ENCODE assay signal across 23 cellular contexts in genomic region chr4:88043001-88043400, GRCh38. TPM values are rescaled to one million over a fixed set of nuclear protein-coding genes. Genes with fewer than 3 reads are reported as not detected.
DNase-seq lines count a peak whose midpoint lies in the region; ATAC-seq and TF ChIP-seq lines count a peak whose summit lies in the region.
"Had no signal": no experiment of that assay in that cellular context is flagged by ENCODE, and none has a peak within 500 bp of the region (broad histone marks: within the 10 kb centered on the region; RNA-seq: fewer than 3 reads in every experiment).

No MANE protein-coding gene starts in this region.

- no peak for ATAC-seq in GM19467 (IDR thresholded peaks at IDR 0.05; ENCODE audit: unreplicated experiment)
- no peak for ATAC-seq in HG02884 (IDR thresholded peaks at IDR 0.05; ENCODE audit: unreplicated experiment)
- ATAC-seq: GM12878 had no signal

- H3K27me3 ChIP-seq in left ventricle myocardium inferior (ENCODE audit: low read depth) (no peaks in the 10 kb centered on the region), A673 (replicated peaks; ENCODE audit: insufficient read depth, low read depth, low read length, poor library complexity) (no peaks in the 10 kb centered on the region)
- H3K27me3 ChIP-seq: BLaER1 had no signal

- BruUV-seq in A673 (replicated peaks; lab: Mats Ljungman, UMichigan), result no TSS peak

- H3K4me1 ChIP-seq in left ventricle myocardium inferior (peaks cover 27% of the 10 kb centered on the region), A673 (ENCODE audit: insufficient read depth, low read length, poor library complexity, severe bottlenecking) (no peaks in the 10 kb centered on the region)

- intact Hi-C loops in left ventricle myocardium inferior (cut with micrococcal nuclease), result no loop called here
- intact Hi-C loops in cardiac septum (cut with DNase I), result no loop called here
- intact Hi-C loops in A673 (cut with micrococcal nuclease; ENCODE audit: unreplicated experiment), result no loop called here

- H3K36me3 ChIP-seq in left ventricle myocardium inferior (peaks cover 84% of the 10 kb centered on the region), A673 (ENCODE audit: insufficient read depth, low read length, poor library complexity, severe bottlenecking) (peaks cover 11% of the 10 kb centered on the region)

- H3K4me3 ChIP-seq in left ventricle myocardium inferior (no peak overlapping the region), A673 (ENCODE audit: low read depth, low read length, poor library complexity, severe bottlenecking) (no peak overlapping the region)
- H3K4me3 ChIP-seq: BLaER1, GM12878 had no signal

- POLR2A ChIA-PET in A673 (lab: Charles Lee; ENCODE audit: low non-redundant PET), result no interaction called here

- H3K9me3 ChIP-seq in left ventricle myocardium inferior (replicated peaks) (no peaks in the 10 kb centered on the region), A673 (ENCODE audit: low read depth, low read length, poor library complexity, severe bottlenecking) (no peaks in the 10 kb centered on the region)
- H3K9me3 ChIP-seq: BLaER1 had no signal

- CTCF ChIA-PET in A673 (lab: Charles Lee), result no interaction called here

- DNase-seq in left ventricle myocardium inferior (no peak), cardiac septum (ENCODE audit: low spot score) (no peak), dermis blood vessel endothelial cell (peak; percentile 85), foreskin melanocyte (peak; percentile 65), kidney glomerular epithelial cell (lab: John Stamatoyannopoulos, UW) (no peak), A673 (ENCODE audit: low spot score) (no peak)
- DNase-seq: 8988T; CD4-positive, alpha-beta T cell; HCEC 1CT; NCI-H1092; NCI-H1417 treated with DMSO at 0.1 percent for 48 hours; NCI-H1694 treated with DMSO at 0.1 percent for 48 hours; NCI-H2081; NCI-H226; NCI-H510A; NCI-H69; Right ventricle myocardium superior; RPMI8226 had no signal

- peak overlapping the region; percentile 8 for H3K27ac ChIP-seq in left ventricle myocardium inferior (replicated peaks)
- no peak overlapping the region for H3K27ac ChIP-seq in A673 (ENCODE audit: low read depth, low read length, poor library complexity, severe bottlenecking)
- H3K27ac ChIP-seq: BLaER1, KMS-11 had no signal

- no peak for TF ChIP-seq CTCF in left ventricle myocardium inferior (IDR thresholded peaks at IDR 0.05; ENCODE audit: borderline replicate concordance)
- no peak for TF ChIP-seq CTCF in A673 (conservative IDR thresholded peaks at IDR 0.05; ENCODE audit: low read depth, low read length)

RNA-seq across cellular contexts. Expression of gene PKD2, which starts 35.6 kb away (rescaled TPM):
- total RNA-seq in left ventricle myocardium inferior (11.7 TPM), cardiac septum (25.1 TPM), dermis blood vessel endothelial cell (41.9 and 48.8 TPM in 2 replicates), A673 (2021) (10.0 and 10.8 TPM in 2 replicates)

Comparison
In these comparisons a context has a peak if more than half of its experiments do, and no peak if none do; other contexts are left out.
1. DNase-seq: peak in dermis blood vessel endothelial cell (single experiment) and foreskin melanocyte (single experiment); none in left ventricle myocardium inferior (single experiment), cardiac septum (single experiment), kidney glomerular epithelial cell (single experiment) and A673 (single experiment).